ENCODE assay signal across 15 cellular contexts in genomic region chr7:95335093-95335492, GRCh38. TPM values are rescaled to one million over a fixed set of nuclear protein-coding genes. Genes with fewer than 3 reads are reported as not detected.
DNase-seq lines count a peak whose midpoint lies in the region; ATAC-seq and TF ChIP-seq lines count a peak whose summit lies in the region.
"Had no signal": no experiment of that assay in that cellular context is flagged by ENCODE, and none has a peak within 500 bp of the region (broad histone marks: within the 10 kb centered on the region; RNA-seq: fewer than 3 reads in every experiment).

No MANE protein-coding gene starts in this region.

- H3K27ac Mint-ChIP-seq in T-helper 17 cell = no peak overlapping the region
- H3K27ac Mint-ChIP-seq: nephron; T-helper 2 cell treated with Interferon-gamma antibody and Interleukin-4, amounts not matched to agents 5 μg/mL and 100 μg/mL, for 36 hours had no signal

- DNase-seq in GM23248 = peak; percentile 82
- peak; percentile 36 for DNase-seq in SW480 (ENCODE audit: low spot score)
- peak; percentile 16 for DNase-seq in fibroblast of the aortic adventitia (ENCODE audit: low read depth)
- DNase-seq in smooth muscle cell (lab: John Stamatoyannopoulos, UW; ENCODE audit: unreplicated experiment) = no peak
- no peak for DNase-seq in posterior cingulate gyrus
- DNase-seq in T-helper 17 cell = no peak
- DNase-seq: aorta; effector CD8-positive, alpha-beta T cell; left ventricle myocardium superior; NCI-H1436 treated with DMSO at 0.1 percent for 48 hours; NCI-H510A treated with DMSO at 0.1 percent for 48 hours had no signal

- H3K9me3 ChIP-seq in GM23248 (ENCODE audit: low read depth) = no peaks in the 10 kb centered on the region
- no peaks in the 10 kb centered on the region for H3K9me3 ChIP-seq in smooth muscle cell (replicated peaks; ENCODE audit: low read depth)
- no peaks in the 10 kb centered on the region for H3K9me3 ChIP-seq in T-helper 17 cell (ENCODE audit: control insufficient read depth, low read length, poor library complexity, severe bottlenecking)

- H3K4me2 ChIP-seq in GM23248 (ENCODE audit: unreplicated experiment) (peak overlapping the region; percentile 69), smooth muscle cell (peak overlapping the region; percentile 73)

- H3K36me3 ChIP-seq in GM23248 (ENCODE audit: low read depth) (no peaks in the 10 kb centered on the region), smooth muscle cell (ENCODE audit: low read depth) (no peaks in the 10 kb centered on the region)

- H3K36me3 Mint-ChIP-seq in T-helper 17 cell (ENCODE audit: low read depth) = peaks cover 2% of the 10 kb centered on the region

- no peak overlapping the region for H3K4me3 Mint-ChIP-seq in T-helper 17 cell
- H3K4me3 Mint-ChIP-seq: nephron; T-helper 2 cell treated with Interferon-gamma antibody and Interleukin-4, amounts not matched to agents 5 μg/mL and 100 μg/mL, for 36 hours had no signal

- peaks cover 31% of the 10 kb centered on the region for H3K4me1 ChIP-seq in GM23248 (ENCODE audit: insufficient read depth)
- H3K4me1 ChIP-seq in smooth muscle cell (ENCODE audit: low read depth) = no peaks in the 10 kb centered on the region

- peaks cover 34% of the 10 kb centered on the region for H3F3A ChIP-seq in GM23248 (ENCODE audit: insufficient read depth)
- H3F3A ChIP-seq in smooth muscle cell (ENCODE audit: low read depth) = peaks cover 27% of the 10 kb centered on the region

- intact Hi-C loops in posterior cingulate gyrus (cut with DNase I) = no loop called here

- H3K4me3 ChIP-seq in GM23248 = peak overlapping the region; percentile 19
- no peak overlapping the region for H3K4me3 ChIP-seq in fibroblast of the aortic adventitia (ENCODE audit: low read depth, low read length)
- H3K4me3 ChIP-seq in smooth muscle cell = no peak overlapping the region
- H3K4me3 ChIP-seq: skin epidermis had no signal

- no peaks in the 10 kb centered on the region for H4K20me1 ChIP-seq in GM23248 (ENCODE audit: insufficient read depth)
- no peaks in the 10 kb centered on the region for H4K20me1 ChIP-seq in smooth muscle cell (ENCODE audit: low read depth)

- no peaks in the 10 kb centered on the region for H3K27me3 Mint-ChIP-seq in T-helper 17 cell

- no peaks in the 10 kb centered on the region for H3K9me2 ChIP-seq in GM23248 (ENCODE audit: insufficient read depth)

- peaks cover 10% of the 10 kb centered on the region for H3K4me1 Mint-ChIP-seq in T-helper 17 cell

- in situ Hi-C loops in GM23248 (cut with MboI) = no loop called here

- H3K27me3 ChIP-seq in GM23248 (replicated peaks; ENCODE audit: insufficient read depth) = no peaks in the 10 kb centered on the region
- no peaks in the 10 kb centered on the region for H3K27me3 ChIP-seq in smooth muscle cell (ENCODE audit: low read depth)

- H3K27ac ChIP-seq in GM23248 (peak overlapping the region; percentile 41), smooth muscle cell (ENCODE audit: low read depth) (peak overlapping the region; percentile 78)

- ATAC-seq in activated CD4-positive, CD25-positive, alpha-beta regulatory T cell treated with anti-CD3 and anti-CD28 coated beads, Interleukin-2, amount 50 U/mL, for 24 hours = no peak
- ATAC-seq in T-helper 17 cell = no peak
- ATAC-seq: left ventricle myocardium superior had no signal

- no peaks in the 10 kb centered on the region for H3K79me2 ChIP-seq in GM23248 (ENCODE audit: insufficient read depth)
- no peaks in the 10 kb centered on the region for H3K79me2 ChIP-seq in smooth muscle cell (ENCODE audit: low read depth)

- H2AFZ ChIP-seq in GM23248 = no peak overlapping the region
- H2AFZ ChIP-seq in smooth muscle cell (ENCODE audit: low read depth) = no peak overlapping the region

- H3K9ac ChIP-seq in GM23248 (no peak overlapping the region), smooth muscle cell (ENCODE audit: low read depth) (no peak overlapping the region)

- TF ChIP-seq CTCF in fibroblast of the aortic adventitia (IDR thresholded peaks at IDR 0.05; ENCODE audit: insufficient read depth, low read length) (no peak), smooth muscle cell (IDR thresholded peaks at IDR 0.05; ENCODE audit: borderline replicate concordance, insufficient read depth, poor library complexity, severe bottlenecking) (no peak)

RNA-seq across cellular contexts. Expression of gene PON1, which starts 10.8 kb away (rescaled TPM):
- not detected in 2 replicates for total RNA-seq in GM23248 (2014; rRNA removed; shearing (Covaris generic))
- not detected in 2 replicates for polyA plus RNA-seq in GM23248 (2016; fragmentation: Nextera tagmentation; extraction: Ambion mirVana)
- total RNA-seq in fibroblast of the aortic adventitia (ENCODE audit: low replicate concordance) = not detected in 2 replicates
- total RNA-seq in smooth muscle cell = 0.72 TPM in 1 of 2 replicates, not detected in the other
- not detected in 2 replicates for polyA plus RNA-seq in smooth muscle cell
- not detected for total RNA-seq in T-helper 17 cell
- total RNA-seq: aorta, left ventricle myocardium superior had no signal
- polyA plus RNA-seq: aorta had no signal

Comparison
In these comparisons a context has a peak if more than half of its experiments do, and no peak if none do; other contexts are left out.
1. DNase-seq: peak in GM23248 (single experiment), SW480 (single experiment) and fibroblast of the aortic adventitia (single experiment); none in smooth muscle cell (single experiment), posterior cingulate gyrus (0 of 10) and T-helper 17 cell (0 of 3).